Comparison of ENCODE assay signal across 21 cellular contexts in the genomic region with DNA sequence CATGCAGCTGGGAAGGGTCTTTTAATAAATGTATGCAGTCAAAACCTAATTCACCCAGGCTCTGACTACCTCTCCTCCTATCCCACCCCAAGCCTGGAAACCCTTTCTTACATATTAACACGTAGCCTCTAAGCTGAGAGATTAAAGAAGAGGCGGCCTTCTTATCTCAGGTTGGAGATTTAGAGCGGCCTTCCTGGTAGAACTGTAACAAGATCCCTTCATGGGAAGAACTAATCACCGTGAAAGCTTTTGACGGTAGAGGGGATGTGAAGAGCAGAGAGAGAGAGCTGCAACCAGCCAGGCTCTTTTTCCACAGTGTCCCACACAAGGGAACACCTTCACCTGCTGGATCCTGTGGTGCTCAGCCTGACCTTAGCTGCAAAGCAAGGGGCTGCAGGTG.
A peak's percentile ranks its signal among the peaks of the same experiment; 100 is the strongest.
DNase-seq lines count a peak whose midpoint lies in the region; ATAC-seq and TF ChIP-seq lines count a peak whose summit lies in the region.
"Had no signal": no experiment of that assay in that cellular context is flagged by ENCODE, and none has a peak within 500 bp of the region (broad histone marks: within the 10 kb centered on the region; RNA-seq: fewer than 3 reads in every experiment).

No MANE protein-coding gene starts in this region.

- peaks cover 24% of the 10 kb centered on the region for H3K4me1 Mint-ChIP-seq in nephron progenitor cell
- H3K4me1 Mint-ChIP-seq: CD4-positive, CD25-positive, alpha-beta regulatory T cell had no signal

- H3K27ac Mint-ChIP-seq in nephron progenitor cell, result peak overlapping the region; percentile 31
- H3K27ac Mint-ChIP-seq: CD4-positive, CD25-positive, alpha-beta regulatory T cell had no signal

- peaks cover 23% of the 10 kb centered on the region for H3K27me3 Mint-ChIP-seq in nephron progenitor cell (ENCODE audit: low read depth, poor library complexity)

- no peak for ATAC-seq in GM18858 (IDR thresholded peaks at IDR 0.05; ENCODE audit: unreplicated experiment)
- ATAC-seq: GM12878, PC-3 had no signal

- peaks cover 11% of the 10 kb centered on the region for H3K9me3 Mint-ChIP-seq in nephron progenitor cell
- H3K9me3 Mint-ChIP-seq: CD4-positive, CD25-positive, alpha-beta regulatory T cell had no signal

- peak overlapping the region; percentile 13 for H3K4me3 Mint-ChIP-seq in nephron progenitor cell
- H3K4me3 Mint-ChIP-seq: CD4-positive, CD25-positive, alpha-beta regulatory T cell had no signal

- no peak for TF ChIP-seq CTCF in nephron progenitor cell (IDR thresholded peaks at IDR 0.05)

- peaks cover 4% of the 10 kb centered on the region for H3K36me3 Mint-ChIP-seq in nephron progenitor cell (ENCODE audit: low read depth)
- H3K36me3 Mint-ChIP-seq: CD4-positive, CD25-positive, alpha-beta regulatory T cell had no signal

- DNase-seq in DMS79 treated with DMSO at 0.1 percent for 48 hours (lab: John Stamatoyannopoulos, UW) (peak; percentile 79), NCI-H2107 treated with DMSO at 0.1 percent for 48 hours (lab: John Stamatoyannopoulos, UW; ENCODE audit: unreplicated experiment) (peak; percentile 73), NCI-H82 treated with DMSO at 0.1 percent for 48 hours (lab: John Stamatoyannopoulos, UW; ENCODE audit: unreplicated experiment) (peak; percentile 87), nephron progenitor cell (no peak), NCI-H1417 treated with DMSO at 0.1 percent for 48 hours (lab: John Stamatoyannopoulos, UW) (no peak)
- DNase-seq in activated CD4-positive, alpha-beta T cell treated with anti-CD3 and anti-CD28 coated beads for 48 hours, result no peak
- DNase-seq: CD4-positive, CD25-positive, alpha-beta regulatory T cell; GDM1; GOT3; IMR-90; KG1; MG63; NCI-H1694; NCI-H2029 treated with DMSO at 0.1 percent for 48 hours; NCI-H446; NCI-H526 treated with DMSO at 0.1 percent for 48 hours; PC-3; SK-N-SH; SW 1271 had no signal

Comparison
In these comparisons a context has a peak if more than half of its experiments do, and no peak if none do; other contexts are left out.
1. DNase-seq: peak in DMS79 treated with DMSO at 0.1 percent for 48 hours (single experiment), NCI-H2107 treated with DMSO at 0.1 percent for 48 hours (single experiment) and NCI-H82 treated with DMSO at 0.1 percent for 48 hours (single experiment); none in nephron progenitor cell (single experiment), activated CD4-positive, alpha-beta T cell treated with anti-CD3 and anti-CD28 coated beads for 48 hours (single experiment) and NCI-H1417 treated with DMSO at 0.1 percent for 48 hours (single experiment).